Comparison of ENCODE assay signal across 15 cellular contexts in genomic region chr9:108687360-108687981, GRCh38.
DNase-seq lines count a peak whose midpoint lies in the region; ATAC-seq, FAIRE-seq and TF ChIP-seq lines count a peak whose summit lies in the region.
"Had no signal": no experiment of that assay in that cellular context is flagged by ENCODE, and none has a peak within 500 bp of the region (broad histone marks: within the 10 kb centered on the region; RNA-seq: fewer than 3 reads in every experiment).

No MANE protein-coding gene starts in this region.

- intact Hi-C loops in heart right ventricle (cut with DNase I): no loop called here
- intact Hi-C loops in PC-3 (cut with micrococcal nuclease): no loop called here

- CTCF ChIA-PET in PC-3 (lab: Charles Lee): no interaction called here

- H3K27ac ChIP-seq in ACC112 (ENCODE audit: low read depth, low read length): peak overlapping the region; percentile 50
- peak overlapping the region; percentile 8 for H3K27ac ChIP-seq in keratinocyte (ENCODE audit: control insufficient read depth, insufficient read depth, low read length)
- H3K27ac ChIP-seq in heart right ventricle: no peak overlapping the region
- no peak overlapping the region for H3K27ac ChIP-seq in PC-3 (ENCODE audit: low read length)
- H3K27ac ChIP-seq: pancreas, upper lobe of left lung had no signal

- no peaks in the 10 kb centered on the region for H3K9me2 ChIP-seq in PC-3 (replicated peaks; ENCODE audit: low read length)

- BruUV-seq in PC-3 (replicated peaks; lab: Mats Ljungman, UMichigan): no TSS peak

- H3K4me1 ChIP-seq in ACC112 (ENCODE audit: control insufficient read depth, insufficient read depth, low read length, unreplicated experiment) (no peaks in the 10 kb centered on the region), keratinocyte (ENCODE audit: control insufficient read depth, extremely low read depth, insufficient read depth, low read length) (peaks cover 10% of the 10 kb centered on the region), heart right ventricle (no peaks in the 10 kb centered on the region), PC-3 (ENCODE audit: insufficient read depth, low read length) (peaks cover 4% of the 10 kb centered on the region)
- H3K4me1 ChIP-seq: pancreas, upper lobe of left lung had no signal

- dilution Hi-C loops in keratinocyte (cut with MboI; ENCODE audit: extremely low pct_ligation_motif_present, low sequenced_read_pairs): no loop called here

- DNase-seq in HCEC 1CT: peak; percentile 42
- DNase-seq in astrocyte of the hippocampus (ENCODE audit: low read depth, low spot score): peak; percentile 53
- DNase-seq in keratinocyte (ENCODE audit: low read depth, low spot score): peak; percentile 62
- DNase-seq in heart right ventricle: no peak
- no peak for DNase-seq in PC-3
- DNase-seq: activated CD4-positive, alpha-beta memory T cell treated with anti-CD3 and anti-CD28 coated beads, Interleukin-2, amount 10 ng/mL, durations not matched to agents 7 days and 5 days; activated effector memory CD4-positive, alpha-beta T cell treated with Interleukin-2 at 50 U/mL for 16 hours; DND-41; effector memory CD8-positive, alpha-beta T cell; NCI-H446 treated with DMSO at 0.1 percent for 48 hours; upper lobe of left lung had no signal

- H2AFZ ChIP-seq in ACC112 (ENCODE audit: low read length, unreplicated experiment) (no peak overlapping the region), keratinocyte (ENCODE audit: control insufficient read depth, low read length) (no peak overlapping the region), PC-3 (ENCODE audit: low read length) (no peak overlapping the region)

- TF ChIP-seq CTCF in keratinocyte (optimal IDR thresholded peaks at IDR 0.05 in 1 of 3, IDR thresholded peaks at IDR 0.05 in 1 of 3, conservative IDR thresholded peaks at IDR 0.05 in 1 of 3; ENCODE audit: extremely low read depth in 1 of 3, insufficient read depth in 2 of 3, low read length in 3 of 3): no peak
- no peak for TF ChIP-seq CTCF in heart right ventricle (IDR thresholded peaks at IDR 0.05)
- TF ChIP-seq CTCF in PC-3 (conservative IDR thresholded peaks at IDR 0.05; ENCODE audit: low read depth, low read length): no peak

- H4K20me1 ChIP-seq in keratinocyte (ENCODE audit: control insufficient read depth, extremely low read depth, insufficient read depth, low read length) (no peaks in the 10 kb centered on the region), PC-3 (ENCODE audit: low read length) (no peaks in the 10 kb centered on the region)

- no peaks in the 10 kb centered on the region for H3K36me3 ChIP-seq in ACC112 (ENCODE audit: insufficient read depth, low read length)
- H3K36me3 ChIP-seq in keratinocyte (ENCODE audit: control insufficient read depth in 2 of 2, extremely low read depth in 1 of 2, insufficient read depth in 2 of 2, low read length in 2 of 2): no peaks in the 10 kb centered on the region
- no peaks in the 10 kb centered on the region for H3K36me3 ChIP-seq in heart right ventricle
- no peaks in the 10 kb centered on the region for H3K36me3 ChIP-seq in PC-3 (ENCODE audit: low read depth, low read length)
- H3K36me3 ChIP-seq: pancreas, upper lobe of left lung had no signal

- H3K79me2 ChIP-seq in ACC112 (ENCODE audit: control insufficient read depth, insufficient read depth, low read length, unreplicated experiment): no peaks in the 10 kb centered on the region
- no peaks in the 10 kb centered on the region for H3K79me2 ChIP-seq in keratinocyte (ENCODE audit: control insufficient read depth, insufficient read depth, low read length)
- H3K79me2 ChIP-seq in PC-3 (ENCODE audit: low read length): no peaks in the 10 kb centered on the region

- POLR2A ChIA-PET in PC-3 (lab: Charles Lee; ENCODE audit: unreplicated experiment): no interaction called here

- H3K4me3 ChIP-seq in ACC112 (ENCODE audit: low read depth, low read length) (no peak overlapping the region), keratinocyte (ENCODE audit: control insufficient read depth in 2 of 3, extremely low read depth in 1 of 3, insufficient read depth in 2 of 3, low read depth in 1 of 3, low read length in 3 of 3) (no peak overlapping the region), heart right ventricle (no peak overlapping the region), PC-3 (ENCODE audit: low read length) (no peak overlapping the region)
- H3K4me3 ChIP-seq: pancreas, upper lobe of left lung had no signal

- peaks cover 2% of the 10 kb centered on the region for H3K9me3 ChIP-seq in keratinocyte (ENCODE audit: control insufficient read depth, low read depth, low read length)
- H3K9me3 ChIP-seq in heart right ventricle: peaks cover 0 to 30% (median 11%) of the 10 kb centered on the region in 11 donors
- H3K9me3 ChIP-seq in PC-3 (ENCODE audit: low read length): no peaks in the 10 kb centered on the region
- H3K9me3 ChIP-seq: pancreas had no signal

- no peaks in the 10 kb centered on the region for H3K9me1 ChIP-seq in keratinocyte (ENCODE audit: control insufficient read depth, extremely low read depth, insufficient read depth, low read length)

- WGBS in heart right ventricle, 2 donors: 61 to 68% methylated on average over 8 of the region's 8 CpGs

- H3K27me3 ChIP-seq in ACC112 (ENCODE audit: insufficient read depth, low read length): peaks cover 8% of the 10 kb centered on the region; the same call in 1 of the 2 replicates
- no peaks in the 10 kb centered on the region for H3K27me3 ChIP-seq in keratinocyte (ENCODE audit: control insufficient read depth, extremely low read depth, insufficient read depth, low read length)
- no peaks in the 10 kb centered on the region for H3K27me3 ChIP-seq in heart right ventricle
- no peaks in the 10 kb centered on the region for H3K27me3 ChIP-seq in PC-3 (ENCODE audit: low read length)
- H3K27me3 ChIP-seq: pancreas, upper lobe of left lung had no signal

- peak; percentile 73 for FAIRE-seq in keratinocyte (lab: Jason Lieb, UNC)
- FAIRE-seq: pancreas had no signal

- H3K4me2 ChIP-seq in keratinocyte (ENCODE audit: control insufficient read depth, extremely low read depth, insufficient read depth, low read depth, low read length) (no peak overlapping the region), PC-3 (ENCODE audit: low read length) (no peak overlapping the region)

- no peak for ATAC-seq in heart right ventricle
- no peak for ATAC-seq in PC-3
- ATAC-seq in GM18511 (IDR thresholded peaks at IDR 0.05; ENCODE audit: unreplicated experiment): no peak
- ATAC-seq in GM18873 (IDR thresholded peaks at IDR 0.05; ENCODE audit: low FRiP score, unreplicated experiment): no peak
- ATAC-seq: effector memory CD8-positive, alpha-beta T cell; pancreas had no signal

- no peaks in the 10 kb centered on the region for H3F3A ChIP-seq in PC-3 (ENCODE audit: low read length, unreplicated experiment)

- H3K9ac ChIP-seq in keratinocyte (ENCODE audit: control insufficient read depth, extremely low read depth, insufficient read depth, low read length) (no peak overlapping the region), PC-3 (ENCODE audit: low read length) (no peak overlapping the region)

Comparison
In these comparisons a context has a peak if more than half of its experiments do, and no peak if none do; other contexts are left out.
1. H3K27ac ChIP-seq: peak in ACC112 (single experiment) and keratinocyte (single experiment); none in heart right ventricle (0 of 10) and PC-3 (single experiment).
2. DNase-seq: peak in HCEC 1CT (single experiment), astrocyte of the hippocampus (single experiment) and keratinocyte (single experiment); none in heart right ventricle (0 of 2) and PC-3 (single experiment).